Comparison of ENCODE assay signal across 17 cellular contexts in the genomic region with DNA sequence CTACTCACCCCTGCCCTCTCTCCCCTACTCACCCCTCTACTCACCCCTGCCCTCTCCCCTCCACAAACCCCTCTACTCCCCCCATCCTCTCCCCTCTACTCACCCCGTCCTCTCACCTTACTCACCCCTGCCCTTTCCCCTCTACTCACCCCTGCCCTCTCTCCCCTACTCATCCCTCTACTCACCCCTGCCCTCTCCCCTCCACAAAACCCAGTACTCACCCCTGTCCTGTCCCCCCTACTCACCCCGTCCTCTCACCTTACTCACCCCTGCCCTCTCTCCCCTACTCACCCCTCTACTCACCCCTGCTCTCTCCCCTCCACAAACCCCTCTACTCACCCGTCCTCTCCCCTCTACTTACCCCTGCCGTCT. TPM values are rescaled to one million over a fixed set of nuclear protein-coding genes. Genes with fewer than 3 reads are reported as not detected.
"Had no signal": no experiment of that assay in that cellular context is flagged by ENCODE, and none has a peak within 500 bp of the region (broad histone marks: within the 10 kb centered on the region; RNA-seq: fewer than 3 reads in every experiment).

No MANE protein-coding gene starts in this region.

- H3K4me3 ChIP-seq: cardiac muscle cell, testis had no signal

- H3K4me1 Mint-ChIP-seq: natural killer cell had no signal

- H3K9me3 ChIP-seq: testis, upper lobe of left lung had no signal

- H3K36me3 ChIP-seq: cardiac muscle cell, upper lobe of left lung had no signal

- H3K36me3 Mint-ChIP-seq: activated CD4-positive, alpha-beta memory T cell treated with anti-CD3 and anti-CD28 coated beads for 36 hours; natural killer cell; T-cell had no signal

- H3K27me3 Mint-ChIP-seq: activated B cell treated with CpG ODN at 0.5 μM for 24 hours; activated naive CD8-positive, alpha-beta T cell had no signal

- H3K4me3 Mint-ChIP-seq: activated B cell treated with CpG ODN at 0.5 μM for 24 hours; activated CD4-positive, alpha-beta memory T cell treated with anti-CD3 and anti-CD28 coated beads for 36 hours; activated naive CD8-positive, alpha-beta T cell; natural killer cell; stimulated activated naive CD8-positive, alpha-beta T cell treated with anti-CD3 and anti-CD28 coated beads, Interleukin-15, Interleukin-2, amounts not matched to agents 100 ng/mL and 50 ng/mL, for 24 hours had no signal

- H3K27me3 ChIP-seq: testis, upper lobe of left lung had no signal

- H3K4me1 ChIP-seq: testis had no signal

- H3K9me3 Mint-ChIP-seq: activated B cell treated with CpG ODN at 0.5 μM for 24 hours; activated CD4-positive, alpha-beta memory T cell treated with anti-CD3 and anti-CD28 coated beads for 36 hours; natural killer cell; stimulated activated naive CD8-positive, alpha-beta T cell treated with anti-CD3 and anti-CD28 coated beads, Interleukin-15, Interleukin-2, amounts not matched to agents 100 ng/mL and 50 ng/mL, for 24 hours; T-cell had no signal

- H3K27ac ChIP-seq: cardiac muscle cell, testis had no signal

- H3K27ac Mint-ChIP-seq: activated B cell treated with CpG ODN at 0.5 μM for 24 hours; activated CD4-positive, alpha-beta memory T cell treated with anti-CD3 and anti-CD28 coated beads for 36 hours; activated naive CD8-positive, alpha-beta T cell; natural killer cell; stimulated activated naive CD8-positive, alpha-beta T cell treated with anti-CD3 and anti-CD28 coated beads, Interleukin-15, Interleukin-2, amounts not matched to agents 100 ng/mL and 50 ng/mL, for 24 hours had no signal

- DNase-seq: activated B cell treated with CpG ODN at 0.5 μM for 24 hours; activated CD4-positive, alpha-beta memory T cell treated with anti-CD3 and anti-CD28 coated beads for 36 hours; activated CD4-positive, alpha-beta T cell treated with anti-CD3 and anti-CD28 coated beads for 4 hours; activated T-cell treated with anti-CD3 and anti-CD28 coated beads for 4 hours; natural killer cell; stimulated activated CD4-positive, alpha-beta T cell treated with anti-CD3 and anti-CD28 coated beads, Interleukin-2, amount 100 ng/mL, for 24 hours; T-cell; upper lobe of left lung had no signal

RNA-seq across cellular contexts. Expression of a gene that starts 14.2 kb away (rescaled TPM):
- total RNA-seq: activated CD4-positive, alpha-beta memory T cell treated with anti-CD3 and anti-CD28 coated beads for 36 hours; cardiac muscle cell; epithelial cell of proximal tubule; frontal cortex; kidney epithelial cell; liver; natural killer cell; renal cortical epithelial cell; testis had no signal
- polyA plus RNA-seq: cardiac muscle cell had no signal
